28 cellular contexts compared by ENCODE assay signal in the genomic region with DNA sequence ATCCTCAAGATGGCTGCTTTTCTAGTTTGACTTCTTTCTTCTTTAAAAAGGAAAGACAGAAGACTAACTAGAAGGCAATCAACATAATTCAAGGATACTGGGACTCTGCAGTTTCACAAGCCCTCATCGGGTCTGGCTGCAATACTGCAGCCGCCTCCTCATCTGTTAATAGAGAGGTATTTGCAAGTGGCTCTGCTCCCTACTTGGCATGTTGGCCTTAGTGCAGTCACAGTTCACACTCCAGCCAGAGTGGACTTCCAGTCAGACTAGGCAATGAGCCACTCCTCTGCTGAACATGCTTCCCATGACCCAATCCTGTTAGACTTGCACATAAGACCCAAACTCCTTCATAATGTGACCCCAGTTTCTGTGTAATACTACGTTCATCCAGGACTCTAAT.
DNase-seq lines count a peak whose midpoint lies in the region; ATAC-seq, FAIRE-seq and TF ChIP-seq lines count a peak whose summit lies in the region.
"Had no signal": no experiment of that assay in that cellular context is flagged by ENCODE, and none has a peak within 500 bp of the region (broad histone marks: within the 10 kb centered on the region; RNA-seq: fewer than 3 reads in every experiment).

No MANE protein-coding gene starts in this region.

- H3K9me3 ChIP-seq in body of pancreas, result no peaks in the 10 kb centered on the region
- no peaks in the 10 kb centered on the region for H3K9me3 ChIP-seq in subcutaneous abdominal adipose tissue (ENCODE audit: control insufficient read depth in 5 of 5, low read length in 5 of 5)
- H3K9me3 ChIP-seq: A549, BE2C had no signal

- no peak for FAIRE-seq in frontal cortex (lab: Jason Lieb, UNC)
- FAIRE-seq: A549, GM12891, H1 had no signal

- ATAC-seq in body of pancreas (peak; percentile 27), left cardiac atrium (peak; percentile 32 to 83)
- ATAC-seq: A549, Panc1 had no signal

- no peak for TF ChIP-seq CTCF in body of pancreas (IDR thresholded peaks at IDR 0.05)

- H3K27me3 ChIP-seq in body of pancreas (no peaks in the 10 kb centered on the region), subcutaneous abdominal adipose tissue (ENCODE audit: control insufficient read depth in 5 of 5, insufficient read depth in 4 of 5, low read length in 5 of 5) (no peaks in the 10 kb centered on the region)
- H3K27me3 ChIP-seq: BE2C had no signal

- H3K9ac ChIP-seq in subcutaneous abdominal adipose tissue (ENCODE audit: low read length in 5 of 5), result no peak overlapping the region
- H3K9ac ChIP-seq: KMS-11 had no signal

- WGBS in body of pancreas, 2 donors, result 93 to 94% methylated on average over 3 of the region's 3 CpGs

- DNase-seq in AG20443 (ENCODE audit: low spot score), result peak; percentile 18
- DNase-seq in body of pancreas, result peak in 1 of 4 donors; percentile 26
- peak; percentile 30 for DNase-seq in left cardiac atrium
- no peak for DNase-seq in NCI-H1092 (lab: John Stamatoyannopoulos, UW)
- DNase-seq in frontal cortex (ENCODE audit: low spot score in 2 of 2), result no peak
- DNase-seq in posterior vena cava (ENCODE audit: low spot score), result no peak
- DNase-seq: BE2C; CD8-positive, alpha-beta memory T cell; DMS 273 treated with DMSO at 0.1 percent for 48 hours; DMS79; EL; GDM1; MM.1S; NCI-H1417; NCI-H1694; NCI-H2029 treated with DMSO at 0.1 percent for 48 hours; NCI-H2227 treated with DMSO at 0.1 percent for 48 hours; NCI-H526 treated with DMSO at 0.1 percent for 48 hours; SIG-M5 had no signal

- intact Hi-C loops in body of pancreas (cut with DNase I) (no loop called here), left cardiac atrium (cut with DNase I) (no loop called here), posterior vena cava (cut with DNase I) (no loop called here)

- no peaks in the 10 kb centered on the region for H3K4me1 ChIP-seq in body of pancreas
- peaks cover 0 to 24% (median 14%) of the 10 kb centered on the region in 5 donors for H3K4me1 ChIP-seq in subcutaneous abdominal adipose tissue (ENCODE audit: control insufficient read depth in 5 of 5, insufficient read depth in 5 of 5, low read length in 5 of 5)
- H3K4me1 ChIP-seq: A549, BE2C had no signal

- H3K36me3 ChIP-seq in body of pancreas (replicated peaks in 1 of 2; ENCODE audit: insufficient read depth in 1 of 2, low read depth in 2 of 2) (no peaks in the 10 kb centered on the region), subcutaneous abdominal adipose tissue (ENCODE audit: control insufficient read depth in 5 of 5, insufficient read depth in 5 of 5, low read length in 5 of 5) (no peaks in the 10 kb centered on the region)
- H3K36me3 ChIP-seq: BE2C had no signal

- no peak for TF ChIP-seq POLR2A in body of pancreas (IDR thresholded peaks at IDR 0.05)

- no peak overlapping the region for H3K27ac ChIP-seq in body of pancreas
- H3K27ac ChIP-seq in subcutaneous abdominal adipose tissue (ENCODE audit: low read depth, low read length), result peak overlapping the region; percentile 86
- H3K27ac ChIP-seq: A549, HL-60, KMS-11, RWPE1, SK-N-MC had no signal

- H3K4me3 ChIP-seq in body of pancreas (no peak overlapping the region), subcutaneous abdominal adipose tissue (ENCODE audit: low read depth in 1 of 5, low read length in 5 of 5) (no peak overlapping the region)
- H3K4me3 ChIP-seq: A549, SK-N-MC had no signal

Comparison
In these comparisons a context has a peak if more than half of its experiments do, and no peak if none do; other contexts are left out.
1. DNase-seq: peak in AG20443 (single experiment) and left cardiac atrium (single experiment); none in NCI-H1092 (single experiment), frontal cortex (0 of 2) and posterior vena cava (single experiment).